31 cellular contexts compared by ENCODE assay signal in the genomic region with DNA sequence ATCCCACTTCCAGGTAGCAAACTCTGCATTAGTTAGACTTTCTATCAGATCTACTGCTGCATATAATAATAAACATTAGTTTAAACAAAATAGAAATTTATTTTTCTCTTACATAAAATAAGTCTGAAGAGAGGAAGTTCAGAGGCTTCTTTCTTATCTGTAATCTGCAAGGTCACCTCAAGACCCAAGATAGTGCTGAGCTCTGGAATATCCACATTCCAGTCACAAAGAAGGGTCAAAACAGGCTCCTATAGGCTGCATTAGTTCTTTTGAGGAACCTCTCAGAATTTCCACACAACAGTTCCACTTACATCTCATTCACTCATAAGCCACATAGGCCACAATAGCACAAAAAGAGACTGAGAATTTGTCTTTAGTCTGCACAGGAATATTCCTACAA. TPM values are rescaled to one million over a fixed set of nuclear protein-coding genes. Genes with fewer than 3 reads are reported as not detected.
"Had no signal": no experiment of that assay in that cellular context is flagged by ENCODE, and none has a peak within 500 bp of the region (broad histone marks: within the 10 kb centered on the region; RNA-seq: fewer than 3 reads in every experiment).

No MANE protein-coding gene starts in this region.

- H3K27me3 ChIP-seq: brain microvascular endothelial cell, gastrocnemius medialis, hepatocyte, suprapubic skin, tibial artery, upper lobe of right lung had no signal

- H2AFZ ChIP-seq: hepatocyte had no signal

- H3K9me3 ChIP-seq: gastrocnemius medialis, prostate gland, suprapubic skin, tibial artery, upper lobe of right lung had no signal

- DNase-seq: activated CD4-positive, alpha-beta memory T cell treated with anti-CD3 and anti-CD28 coated beads, Interleukin-2, amount 10 ng/mL, durations not matched to agents 7 days and 5 days; activated CD4-positive, alpha-beta T cell treated with anti-CD3 and anti-CD28 coated beads for 1 hour; activated CD4-positive, alpha-beta T cell treated with anti-CD3 and anti-CD28 coated beads, Interleukin-2, amount 10 ng/mL, durations not matched to agents 7 days and 5 days; activated CD8-positive, alpha-beta memory T cell treated with anti-CD3 and anti-CD28 coated beads, Interleukin-2, amount 50 U/mL, for 48 hours; activated gamma-delta T cell treated with Interleukin-2 at 50 U/mL for 16 hours; activated naive CD4-positive, alpha-beta T cell treated with anti-CD3 and anti-CD28 coated beads, Interleukin-2, amount 50 U/mL, for 16 hours; activated T-cell treated with anti-CD3 and anti-CD28 coated beads, Interleukin-2, amount 50 U/mL, for 4 hours; amniotic stem cell; brain microvascular endothelial cell; cortex of kidney; effector memory CD8-positive, alpha-beta T cell; gastrocnemius medialis; left cardiac atrium; left ventricle myocardium superior; retina; small intestine; stimulated activated CD4-positive, alpha-beta T cell treated with anti-CD3 and anti-CD28 coated beads, Interleukin-4, amount 100 ng/mL, for 4 hours; stimulated activated CD8-positive, alpha-beta memory T cell treated with anti-CD3 and anti-CD28 coated beads, Interleukin-4, amount 100 ng/mL, for 48 hours; tibial artery; upper lobe of right lung had no signal

- H3K27ac ChIP-seq: brain microvascular endothelial cell, gastrocnemius medialis, hepatocyte, prostate gland, suprapubic skin, tibial artery, upper lobe of right lung had no signal

- H3K36me3 ChIP-seq: brain microvascular endothelial cell, gastrocnemius medialis, prostate gland, suprapubic skin, tibial artery, upper lobe of right lung had no signal

- H3K79me2 ChIP-seq: hepatocyte had no signal

- H3K4me1 ChIP-seq: gastrocnemius medialis, prostate gland, suprapubic skin, tibial artery, upper lobe of right lung had no signal

- H3K4me2 ChIP-seq: hepatocyte had no signal

- H3K4me3 ChIP-seq: gastrocnemius medialis, hepatocyte, prostate gland, suprapubic skin, tibial artery, upper lobe of right lung had no signal

RNA-seq across cellular contexts. Expression of a gene that starts 15.3 kb away (rescaled TPM):
- total RNA-seq: activated CD4-positive, alpha-beta memory T cell treated with anti-CD3 and anti-CD28 coated beads, Interleukin-2, amount 10 ng/mL, durations not matched to agents 7 days and 5 days; activated CD4-positive, alpha-beta T cell treated with anti-CD3 and anti-CD28 coated beads, Interleukin-2, amount 10 ng/mL, durations not matched to agents 7 days and 5 days; activated T-cell treated with anti-CD3 and anti-CD28 coated beads, Interleukin-2, amount 50 U/mL, for 4 hours; activated T-helper 17 cell treated with anti-CD3 and anti-CD28 coated beads, Interleukin-2, amount 50 U/mL, for 72 hours had no signal

RNA-seq across cellular contexts. Expression of a gene that starts 33.5 kb away (rescaled TPM):
- total RNA-seq: activated CD4-positive, alpha-beta memory T cell treated with anti-CD3 and anti-CD28 coated beads, Interleukin-2, amount 10 ng/mL, durations not matched to agents 7 days and 5 days; activated CD4-positive, alpha-beta T cell treated with anti-CD3 and anti-CD28 coated beads, Interleukin-2, amount 10 ng/mL, durations not matched to agents 7 days and 5 days; activated T-cell treated with anti-CD3 and anti-CD28 coated beads, Interleukin-2, amount 50 U/mL, for 4 hours; activated T-helper 17 cell treated with anti-CD3 and anti-CD28 coated beads, Interleukin-2, amount 50 U/mL, for 72 hours; astrocyte; cardiac septum; cerebellum; gastrocnemius medialis; left cardiac atrium; left ventricle myocardium superior; lung microvascular endothelial cell; osteocyte; prostate gland; sciatic nerve; suprapubic skin; upper lobe of right lung; WTC11 had no signal
